Comparison of ENCODE assay signal across 24 cellular contexts in the genomic region with DNA sequence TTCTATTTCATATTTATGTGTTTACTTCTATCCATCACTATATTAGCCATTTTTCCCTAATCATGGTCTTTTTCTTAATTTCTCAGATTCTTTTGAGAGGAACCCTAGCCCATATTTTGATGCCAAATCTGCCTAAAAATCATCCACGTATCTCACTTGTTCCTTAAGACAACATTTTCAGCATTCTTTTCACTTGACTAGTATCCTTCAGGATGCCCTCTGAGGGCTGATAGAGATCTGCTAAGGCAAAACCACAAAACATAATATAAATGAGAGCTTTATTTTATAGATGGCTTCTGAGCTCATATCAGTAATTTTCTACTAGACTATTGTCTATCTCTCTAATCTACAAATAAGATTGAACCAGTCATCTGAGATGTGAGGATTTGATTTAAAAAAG.
DNase-seq lines count a peak whose midpoint lies in the region; TF ChIP-seq lines count a peak whose summit lies in the region.
"Had no signal": no experiment of that assay in that cellular context is flagged by ENCODE, and none has a peak within 500 bp of the region (broad histone marks: within the 10 kb centered on the region; RNA-seq: fewer than 3 reads in every experiment).

No MANE protein-coding gene starts in this region.

- peaks cover 11% of the 10 kb centered on the region for H3F3A ChIP-seq in SK-N-SH (replicated peaks; ENCODE audit: insufficient read depth)

- no peak for TF ChIP-seq POLR2A in spleen (IDR thresholded peaks at IDR 0.05)

- peak in 1 of 2 experiments; percentile 76; a peak in 2 of 4 replicates for TF ChIP-seq EP300 in SK-N-SH (IDR thresholded peaks at IDR 0.05; ENCODE audit: borderline replicate concordance in 1 of 2, low read depth in 1 of 2, low read length in 1 of 2)

- DNase-seq in HCEC 1CT (peak; percentile 32), SK-N-SH (no peak), fibroblast of the aortic adventitia (ENCODE audit: low read depth) (peak; percentile 58), GM20000 (ENCODE audit: low spot score) (no peak), endodermal cell (no peak), spleen (no peak), medulla oblongata (ENCODE audit: extremely low spot score) (no peak)
- DNase-seq: activated CD4-positive, alpha-beta T cell treated with anti-CD3 and anti-CD28 coated beads for 36 hours; activated CD8-positive, alpha-beta memory T cell treated with anti-CD3 and anti-CD28 coated beads, Interleukin-2, amount 50 U/mL, for 4 hours; activated gamma-delta T cell; amygdala; CD8-positive, alpha-beta T cell; H7; KBM-7; NCI-H1048; NCI-H2081 treated with DMSO at 0.1 percent for 48 hours; NCI-H510A treated with DMSO at 0.1 percent for 48 hours; stimulated activated naive B cell treated with anti-CD40 and anti-IgM and Interleukin-4, amounts not matched to agents 10 μg/mL and 1 μg/mL and 100 μg/mL, for 72 hours; thyroid gland had no signal

- CTCF ChIA-PET in SK-N-SH (lab: Yijun Ruan, JAX), result no interaction called here

- H3K79me2 ChIP-seq in ACC112 (ENCODE audit: control insufficient read depth, insufficient read depth, low read length, unreplicated experiment) (no peaks in the 10 kb centered on the region), SK-N-SH (ENCODE audit: insufficient read depth) (no peaks in the 10 kb centered on the region)

- H3K9me3 Mint-ChIP-seq in endodermal cell, result peaks cover 43% of the 10 kb centered on the region
- H3K9me3 Mint-ChIP-seq: CD8-positive, alpha-beta T cell had no signal

- no peak for TF ChIP-seq RAD21 in SK-N-SH (IDR thresholded peaks at IDR 0.05; ENCODE audit: low read length)

- peaks cover 11% of the 10 kb centered on the region for H3K36me3 Mint-ChIP-seq in endodermal cell (ENCODE audit: low read depth)
- H3K36me3 Mint-ChIP-seq: CD8-positive, alpha-beta T cell; stimulated activated naive B cell treated with anti-CD40 and anti-IgM and Interleukin-4, amounts not matched to agents 10 μg/mL and 1 μg/mL and 100 μg/mL, for 72 hours had no signal

- no peaks in the 10 kb centered on the region for H3K9me2 ChIP-seq in SK-N-SH

- no peak overlapping the region for H3K4me3 Mint-ChIP-seq in endodermal cell
- H3K4me3 Mint-ChIP-seq: activated CD4-positive, alpha-beta T cell treated with anti-CD3 and anti-CD28 coated beads for 36 hours; CD8-positive, alpha-beta T cell; stimulated activated naive B cell treated with anti-CD40 and anti-IgM and Interleukin-4, amounts not matched to agents 10 μg/mL and 1 μg/mL and 100 μg/mL, for 72 hours; T-helper 2 cell treated with Interferon-gamma antibody and Interleukin-4, amounts not matched to agents 5 μg/mL and 100 μg/mL, for 36 hours had no signal

- H3K4me3 ChIP-seq in ACC112 (ENCODE audit: low read depth, low read length), result peak overlapping the region; percentile 14; the same call in 1 of the 2 replicates
- H3K4me3 ChIP-seq in SK-N-SH (ENCODE audit: low read depth in 2 of 2, low read length in 1 of 2), result no peak overlapping the region
- H3K4me3 ChIP-seq in fibroblast of the aortic adventitia (ENCODE audit: low read depth, low read length), result no peak overlapping the region
- no peak overlapping the region for H3K4me3 ChIP-seq in endodermal cell (ENCODE audit: low read length)
- H3K4me3 ChIP-seq in spleen, result no peak overlapping the region
- H3K4me3 ChIP-seq: right atrium auricular region, SJCRH30, thyroid gland had no signal

- no peaks in the 10 kb centered on the region for H4K20me1 ChIP-seq in SK-N-SH (ENCODE audit: insufficient read depth)

- H3K36me3 ChIP-seq in ACC112 (ENCODE audit: insufficient read depth, low read length) (no peaks in the 10 kb centered on the region), SK-N-SH (replicated peaks in 1 of 2; ENCODE audit: control insufficient read depth in 1 of 2, insufficient read depth in 2 of 2, low read length in 1 of 2) (no peaks in the 10 kb centered on the region), endodermal cell (ENCODE audit: control insufficient read depth, insufficient read depth, low read length) (no peaks in the 10 kb centered on the region), spleen (no peaks in the 10 kb centered on the region)
- H3K36me3 ChIP-seq: right atrium auricular region, SJCRH30, thyroid gland had no signal

- no peaks in the 10 kb centered on the region for H3K9me3 ChIP-seq in SK-N-SH
- peaks cover 14% of the 10 kb centered on the region for H3K9me3 ChIP-seq in endodermal cell (ENCODE audit: control insufficient read depth, low read length)
- peaks cover 0 to 15% (median 2%) of the 10 kb centered on the region in 8 donors for H3K9me3 ChIP-seq in spleen
- H3K9me3 ChIP-seq: right atrium auricular region, SJCRH30, thyroid gland had no signal

- peak overlapping the region; percentile 4; the same call in 1 of the 2 replicates for H3K4me2 ChIP-seq in SK-N-SH

- H3K4me1 ChIP-seq in ACC112 (ENCODE audit: control insufficient read depth, insufficient read depth, low read length, unreplicated experiment) (peaks cover 17% of the 10 kb centered on the region), SK-N-SH (ENCODE audit: control insufficient read depth in 1 of 2, insufficient read depth in 2 of 2, low read depth in 1 of 2, low read length in 1 of 2) (no peaks in the 10 kb centered on the region; a peak in 1 of 4 replicates), endodermal cell (ENCODE audit: control insufficient read depth, insufficient read depth, low read length) (no peaks in the 10 kb centered on the region), spleen (no peaks in the 10 kb centered on the region)
- H3K4me1 ChIP-seq: foreskin keratinocyte, right atrium auricular region, SJCRH30, thyroid gland had no signal

- H3K27me3 ChIP-seq in ACC112 (ENCODE audit: insufficient read depth, low read length) (no peaks in the 10 kb centered on the region), SK-N-SH (ENCODE audit: insufficient read depth) (no peaks in the 10 kb centered on the region), endodermal cell (ENCODE audit: control insufficient read depth, insufficient read depth, low read length, poor library complexity, severe bottlenecking) (no peaks in the 10 kb centered on the region), spleen (replicated peaks in 1 of 7) (no peaks in the 10 kb centered on the region)
- H3K27me3 ChIP-seq: foreskin keratinocyte, right atrium auricular region, SJCRH30, thyroid gland had no signal

- 0% methylated on average over 1 of the region's 1 CpG for WGBS in SK-N-SH (ENCODE audit: low lambda C conversion rate)
- 78% methylated on average over 1 of the region's 1 CpG; no CpG with 5 or more reads in 1 of the 2 experiments for WGBS in endodermal cell (ENCODE audit: insufficient coverage in 1 of 2, insufficient read length in 1 of 2), 2 experiments
- WGBS in spleen, 5 donors, result 54 to 88% (median 78%) methylated on average over 1 of the region's 1 CpG

- intact Hi-C loops in spleen (cut with DNase I; ENCODE audit: low total_unique reads), result no loop called here

- H3K27me3 Mint-ChIP-seq in endodermal cell (ENCODE audit: insufficient read depth), result no peaks in the 10 kb centered on the region
- H3K27me3 Mint-ChIP-seq: activated CD4-positive, alpha-beta T cell treated with anti-CD3 and anti-CD28 coated beads for 36 hours; stimulated activated naive B cell treated with anti-CD40 and anti-IgM and Interleukin-4, amounts not matched to agents 10 μg/mL and 1 μg/mL and 100 μg/mL, for 72 hours had no signal

- TF ChIP-seq CTCF in SK-N-SH (IDR thresholded peaks at IDR 0.05) (no peak), fibroblast of the aortic adventitia (IDR thresholded peaks at IDR 0.05; ENCODE audit: insufficient read depth, low read length) (no peak), GM20000 (IDR thresholded peaks at IDR 0.05; ENCODE audit: extremely low read depth, missing control alignments) (no peak), endodermal cell (conservative IDR thresholded peaks at IDR 0.05) (no peak), spleen (IDR thresholded peaks at IDR 0.05 in 8 of 11, conservative IDR thresholded peaks at IDR 0.05 in 3 of 11) (no peak)

- no peaks in the 10 kb centered on the region for H3K4me1 Mint-ChIP-seq in endodermal cell
- H3K4me1 Mint-ChIP-seq: activated CD4-positive, alpha-beta T cell treated with anti-CD3 and anti-CD28 coated beads for 36 hours; stimulated activated naive B cell treated with anti-CD40 and anti-IgM and Interleukin-4, amounts not matched to agents 10 μg/mL and 1 μg/mL and 100 μg/mL, for 72 hours had no signal

- peak overlapping the region; percentile 97 for H2AFZ ChIP-seq in ACC112 (ENCODE audit: low read length, unreplicated experiment)
- H2AFZ ChIP-seq in SK-N-SH (ENCODE audit: low read depth), result no peak overlapping the region

- POLR2A ChIA-PET in SK-N-SH (lab: Yijun Ruan, JAX), result no interaction called here

- H3K9ac ChIP-seq in SK-N-SH (no peak overlapping the region; the same call in 1 of the 2 replicates), endodermal cell (ENCODE audit: extremely low read depth, low read length, poor library complexity, severe bottlenecking) (no peak overlapping the region)

- H3K27ac ChIP-seq in ACC112 (ENCODE audit: low read depth, low read length) (peak overlapping the region; percentile 66), SK-N-SH (ENCODE audit: low read depth in 2 of 2, low read length in 1 of 2) (peak overlapping the region in 1 of 2 experiments; percentile 60; a peak in 2 of 4 replicates), endodermal cell (ENCODE audit: low read depth, low read length) (no peak overlapping the region), spleen (no peak overlapping the region)
- H3K27ac ChIP-seq: foreskin keratinocyte, right atrium auricular region, SJCRH30, thyroid gland had no signal

- no peak overlapping the region for H3K27ac Mint-ChIP-seq in endodermal cell
- H3K27ac Mint-ChIP-seq: activated CD4-positive, alpha-beta T cell treated with anti-CD3 and anti-CD28 coated beads for 36 hours; CD8-positive, alpha-beta T cell; stimulated activated naive B cell treated with anti-CD40 and anti-IgM and Interleukin-4, amounts not matched to agents 10 μg/mL and 1 μg/mL and 100 μg/mL, for 72 hours; T-helper 2 cell treated with Interferon-gamma antibody and Interleukin-4, amounts not matched to agents 5 μg/mL and 100 μg/mL, for 36 hours had no signal

Comparison
In these comparisons a context has a peak if more than half of its experiments do, and no peak if none do; other contexts are left out.
1. DNase-seq: peak in HCEC 1CT (single experiment) and fibroblast of the aortic adventitia (single experiment); none in SK-N-SH (single experiment), GM20000 (single experiment), endodermal cell (single experiment), spleen (single experiment) and medulla oblongata (single experiment).